Comparison of ENCODE assay signal across 1 cellular context in the genomic region with DNA sequence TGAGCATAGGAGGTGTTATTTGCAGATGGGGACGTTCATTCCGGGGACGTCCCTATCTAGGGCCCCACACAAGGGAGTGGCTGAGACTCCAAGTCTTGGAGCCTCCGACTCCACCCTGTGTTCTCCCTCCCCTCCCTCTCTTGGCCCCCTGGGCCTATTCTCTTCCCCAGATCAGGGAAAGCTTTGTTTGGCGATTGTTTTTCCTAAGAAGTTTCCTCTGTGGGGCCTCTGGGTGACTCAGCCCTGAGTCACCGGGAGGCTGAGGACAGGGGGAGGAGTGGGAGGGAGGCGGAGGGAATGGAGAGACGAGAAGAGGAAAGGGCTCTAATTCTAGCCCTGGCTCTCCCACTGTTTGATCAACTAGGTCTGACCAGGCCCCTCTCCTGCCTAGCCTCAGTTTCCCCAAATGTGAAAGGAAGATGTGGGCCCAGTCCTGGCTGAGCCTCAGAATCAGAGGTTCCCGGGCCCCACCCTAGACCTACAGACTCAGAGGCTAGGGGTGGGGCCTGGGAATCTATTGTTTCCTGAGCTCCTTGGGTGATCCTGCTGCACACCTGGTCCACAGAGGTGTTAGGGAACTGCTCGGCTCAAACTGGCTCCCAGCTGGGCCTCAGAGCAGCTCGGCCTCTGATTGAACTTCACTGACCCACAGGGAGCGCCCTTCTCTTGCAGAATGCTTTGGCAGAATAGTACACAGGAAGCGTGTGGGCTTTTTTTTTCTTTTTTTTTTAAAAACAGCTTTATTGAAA.
TF ChIP-seq lines count a peak whose summit lies in the region.

No MANE protein-coding gene starts in this region.

TF ChIP-seq in K562, 482 proteins besides CTCF, POLR2A, EP300 and RAD21 (continued from another document and continues in another):
- TF ChIP-seq ZNF253 (CRISPR knock-in tag; conservative IDR thresholded peaks at IDR 0.05) (no peak), ZC3H4 (CRISPR knock-in tag; IDR thresholded peaks at IDR 0.05; ENCODE audit: borderline replicate concordance) (no peak), CBX1 (IDR thresholded peaks at IDR 0.05; ENCODE audit: low read depth) (no peak), XRCC3 (IDR thresholded peaks at IDR 0.05) (no peak), GABPB2 (CRISPR knock-in tag; conservative IDR thresholded peaks at IDR 0.05) (no peak), TEAD2 (tag; IDR thresholded peaks at IDR 0.05) (no peak), EHMT2 (IDR thresholded peaks at IDR 0.05) (no peak), FOXJ2 (tag; IDR thresholded peaks at IDR 0.05) (no peak), PHB (CRISPR knock-in tag; IDR thresholded peaks at IDR 0.05) (no peak), BDP1 (IDR thresholded peaks at IDR 0.05; ENCODE audit: insufficient read depth, insufficient read length) (no peak), TARDBP (IDR thresholded peaks at IDR 0.05) (0 out of 2 replicates have a peak, but pooled peaks have one; percentile 42), PCBP1 (IDR thresholded peaks at IDR 0.05; ENCODE audit: low read depth, low read length, poor library complexity, severe bottlenecking) (no peak), SLC30A9 (CRISPR knock-in tag; IDR thresholded peaks at IDR 0.05) (no peak), MAFG (tag; conservative IDR thresholded peaks at IDR 0.05) (peak; percentile 76), SETDB1 (IDR thresholded peaks at IDR 0.05; ENCODE audit: low read length) (no peak), HIVEP1 (CRISPR knock-in tag; IDR thresholded peaks at IDR 0.05) (no peak; the same call in 1 of the 2 replicates), CHD7 (IDR thresholded peaks at IDR 0.05; ENCODE audit: low read depth, low read length) (no peak), ZNF512 (tag; IDR thresholded peaks at IDR 0.05) (no peak), ZNF274 (IDR thresholded peaks at IDR 0.05; ENCODE audit: borderline replicate concordance, low read depth, low read length) (no peak), MTA1 (IDR thresholded peaks at IDR 0.05; ENCODE audit: borderline replicate concordance) (peak; percentile 73; the same call in 1 of the 2 replicates), ZNF583 (CRISPR knock-in tag; IDR thresholded peaks at IDR 0.05) (no peak), PHF21A (IDR thresholded peaks at IDR 0.05; ENCODE audit: borderline replicate concordance, low read depth) (0 out of 2 replicates have a peak, but pooled peaks have one; percentile 54), NCOA4 (IDR thresholded peaks at IDR 0.05; ENCODE audit: partially characterized antibody) (no peak), ERF (CRISPR knock-in tag; IDR thresholded peaks at IDR 0.05) (no peak), ATF1 (CRISPR knock-in tag; IDR thresholded peaks at IDR 0.05) (no peak), ATF1 (tag; IDR thresholded peaks at IDR 0.05) (0 out of 2 replicates have a peak, but pooled peaks have one; percentile 26), STAG1 (CRISPR knock-in tag; IDR thresholded peaks at IDR 0.05; ENCODE audit: borderline replicate concordance) (no peak), PRPF4 (IDR thresholded peaks at IDR 0.05; ENCODE audit: insufficient read depth, low read depth, low read length, poor library complexity, severe bottlenecking) (no peak), NBN (IDR thresholded peaks at IDR 0.05; ENCODE audit: low read depth) (peak; percentile 68; the same call in 1 of the 2 replicates), SREBF1 (IDR thresholded peaks at IDR 0.05; ENCODE audit: borderline replicate concordance, low read depth, low read length) (no peak), HNRNPUL1 (IDR thresholded peaks at IDR 0.05; ENCODE audit: low read length) (no peak), MXI1 (IDR thresholded peaks at IDR 0.05; ENCODE audit: low read depth, low read length) (no peak; the same call in 1 of the 2 replicates), RBBP5 (IDR thresholded peaks at IDR 0.05; ENCODE audit: borderline replicate concordance, insufficient read depth, low read length, poor library complexity, severe bottlenecking) (peak; percentile 58), NR2F6 (CRISPR knock-in tag; IDR thresholded peaks at IDR 0.05) (no peak), SIRT6 (IDR thresholded peaks at IDR 0.05; ENCODE audit: low read depth, low read length) (no peak), ZNF668 (CRISPR knock-in tag; IDR thresholded peaks at IDR 0.05) (no peak), FOXP4 (CRISPR knock-in tag; IDR thresholded peaks at IDR 0.05; ENCODE audit: borderline replicate concordance) (no peak), ZNF830 (CRISPR knock-in tag; IDR thresholded peaks at IDR 0.05) (no peak), TAL1 (IDR thresholded peaks at IDR 0.05) (no peak), ZNF12 (CRISPR knock-in tag; IDR thresholded peaks at IDR 0.05) (no peak), SMC3 (conservative IDR thresholded peaks at IDR 0.05; ENCODE audit: insufficient read depth, low read depth, low read length) (no peak), NFIX (CRISPR knock-in tag; IDR thresholded peaks at IDR 0.05; ENCODE audit: low read depth) (no peak), SP2 (IDR thresholded peaks at IDR 0.05; ENCODE audit: extremely low read depth, low read depth, low read length, poor library complexity, severe bottlenecking) (no peak)
- TF ChIP-seq, protein P1, sequence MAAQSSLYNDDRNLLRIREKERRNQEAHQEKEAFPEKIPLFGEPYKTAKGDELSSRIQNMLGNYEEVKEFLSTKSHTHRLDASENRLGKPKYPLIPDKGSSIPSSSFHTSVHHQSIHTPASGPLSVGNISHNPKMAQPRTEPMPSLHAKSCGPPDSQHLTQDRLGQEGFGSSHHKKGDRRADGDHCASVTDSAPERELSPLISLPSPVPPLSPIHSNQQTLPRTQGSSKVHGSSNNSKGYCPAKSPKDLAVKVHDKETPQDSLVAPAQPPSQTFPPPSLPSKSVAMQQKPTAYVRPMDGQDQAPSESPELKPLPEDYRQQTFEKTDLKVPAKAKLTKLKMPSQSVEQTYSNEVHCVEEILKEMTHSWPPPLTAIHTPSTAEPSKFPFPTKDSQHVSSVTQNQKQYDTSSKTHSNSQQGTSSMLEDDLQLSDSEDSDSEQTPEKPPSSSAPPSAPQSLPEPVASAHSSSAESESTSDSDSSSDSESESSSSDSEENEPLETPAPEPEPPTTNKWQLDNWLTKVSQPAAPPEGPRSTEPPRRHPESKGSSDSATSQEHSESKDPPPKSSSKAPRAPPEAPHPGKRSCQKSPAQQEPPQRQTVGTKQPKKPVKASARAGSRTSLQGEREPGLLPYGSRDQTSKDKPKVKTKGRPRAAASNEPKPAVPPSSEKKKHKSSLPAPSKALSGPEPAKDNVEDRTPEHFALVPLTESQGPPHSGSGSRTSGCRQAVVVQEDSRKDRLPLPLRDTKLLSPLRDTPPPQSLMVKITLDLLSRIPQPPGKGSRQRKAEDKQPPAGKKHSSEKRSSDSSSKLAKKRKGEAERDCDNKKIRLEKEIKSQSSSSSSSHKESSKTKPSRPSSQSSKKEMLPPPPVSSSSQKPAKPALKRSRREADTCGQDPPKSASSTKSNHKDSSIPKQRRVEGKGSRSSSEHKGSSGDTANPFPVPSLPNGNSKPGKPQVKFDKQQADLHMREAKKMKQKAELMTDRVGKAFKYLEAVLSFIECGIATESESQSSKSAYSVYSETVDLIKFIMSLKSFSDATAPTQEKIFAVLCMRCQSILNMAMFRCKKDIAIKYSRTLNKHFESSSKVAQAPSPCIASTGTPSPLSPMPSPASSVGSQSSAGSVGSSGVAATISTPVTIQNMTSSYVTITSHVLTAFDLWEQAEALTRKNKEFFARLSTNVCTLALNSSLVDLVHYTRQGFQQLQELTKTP (IDR thresholded peaks at IDR 0.05; ENCODE audit: low read depth in 1 of 2, partially characterized antibody in 2 of 2), result peak in 1 of 2 experiments; percentile 80
- TF ChIP-seq, protein P2, sequence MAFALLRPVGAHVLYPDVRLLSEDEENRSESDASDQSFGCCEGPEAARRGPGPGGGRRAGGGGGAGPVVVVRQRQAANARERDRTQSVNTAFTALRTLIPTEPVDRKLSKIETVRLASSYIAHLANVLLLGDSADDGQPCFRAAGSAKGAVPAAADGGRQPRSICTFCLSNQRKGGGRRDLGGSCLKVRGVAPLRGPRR (CRISPR knock-in tag; IDR thresholded peaks at IDR 0.05), result no peak
